Comparison of ENCODE assay signal across 16 cellular contexts in genomic region chr7:2249744-2250323, GRCh38. TPM values are rescaled to one million over a fixed set of nuclear protein-coding genes. Genes with fewer than 3 reads are reported as not detected.
DNase-seq lines count a peak whose midpoint lies in the region; ATAC-seq, FAIRE-seq and TF ChIP-seq lines count a peak whose summit lies in the region.
"Had no signal": no experiment of that assay in that cellular context is flagged by ENCODE, and none has a peak within 500 bp of the region (broad histone marks: within the 10 kb centered on the region; RNA-seq: fewer than 3 reads in every experiment).

No MANE protein-coding gene starts in this region.

- peak overlapping the region; percentile 87 for H2BK120ac ChIP-seq in IMR-90 (ENCODE audit: low read depth, low read length)
- H2BK120ac ChIP-seq in H1 (replicated peaks; ENCODE audit: low read depth, low read length): no peak overlapping the region

- H3F3A ChIP-seq in smooth muscle cell (ENCODE audit: low read depth): no peaks in the 10 kb centered on the region

- H4K20me1 ChIP-seq in IMR-90 (ENCODE audit: insufficient read depth, low read length): no peaks in the 10 kb centered on the region; the same call in 1 of the 2 replicates
- H4K20me1 ChIP-seq in H1 (replicated peaks in 1 of 2; ENCODE audit: control insufficient read depth in 1 of 2, insufficient read depth in 2 of 2, low read length in 2 of 2): peaks cover 0 to 4% of the 10 kb centered on the region in 2 experiments
- no peaks in the 10 kb centered on the region for H4K20me1 ChIP-seq in smooth muscle cell (ENCODE audit: low read depth)

- H3K4me1 Mint-ChIP-seq in activated CD4-positive, alpha-beta T cell treated with anti-CD3 and anti-CD28 coated beads, Interleukin-2, amount 10 ng/mL, durations not matched to agents 24 days and 14 days: peaks cover 20% of the 10 kb centered on the region
- H3K4me1 Mint-ChIP-seq in naive thymus-derived CD4-positive, alpha-beta T cell: peaks cover 7 to 29% (median 21%) of the 10 kb centered on the region in 7 donors

- H3K9ac ChIP-seq in IMR-90 (ENCODE audit: low read depth, low read length) (peak overlapping the region; percentile 37), H1 (replicated peaks in 1 of 4; ENCODE audit: extremely low read depth in 1 of 4, low read depth in 3 of 4, low read length in 3 of 4) (no peak overlapping the region), smooth muscle cell (ENCODE audit: low read depth) (peak overlapping the region; percentile 17)

- H2BK15ac ChIP-seq in IMR-90 (ENCODE audit: low read depth, low read length) (peak overlapping the region; percentile 82; the same call in 2 of the 3 replicates), H1 (ENCODE audit: low read length) (no peak overlapping the region)

- no peaks in the 10 kb centered on the region for H3K23me2 ChIP-seq in H1 (ENCODE audit: low read depth, low read length)

- no peak overlapping the region for H3K27ac Mint-ChIP-seq in activated CD4-positive, alpha-beta T cell treated with anti-CD3 and anti-CD28 coated beads, Interleukin-2, amount 10 ng/mL, durations not matched to agents 24 days and 14 days
- peak overlapping the region in 1 of 9 donors; percentile 67 for H3K27ac Mint-ChIP-seq in naive thymus-derived CD4-positive, alpha-beta T cell
- H3K27ac Mint-ChIP-seq: activated naive CD4-positive, alpha-beta T cell treated with anti-CD3 and anti-CD28 coated beads for 36 hours had no signal

- peak overlapping the region; percentile 63 for H2AK9ac ChIP-seq in IMR-90 (replicated peaks; ENCODE audit: low read depth, low read length, poor library complexity)

- intact Hi-C loops in activated CD4-positive, alpha-beta T cell treated with anti-CD3 and anti-CD28 coated beads, Interleukin-2, amount 10 ng/mL, durations not matched to agents 24 days and 14 days (cut with micrococcal nuclease): no loop called here
- intact Hi-C loops in IMR-90 (cut with micrococcal nuclease) (loop anchor here (5.0 kb wide), 2 partner anchors 62 to 217 kb away; partner anchors contain the start of gene SNX8), lower leg skin (cut with DNase I; ENCODE audit: low total_unique reads) (no loop called here)
- intact Hi-C loops in naive thymus-derived CD4-positive, alpha-beta T cell (cut with micrococcal nuclease): loop anchor here in 1 of 2 donors (10.0 kb wide), 1 partner anchor 305 kb away; no protein-coding TSS in a partner anchor

- H3K27ac ChIP-seq in IMR-90 (ENCODE audit: insufficient read depth, low read length): peak overlapping the region; percentile 76
- H3K27ac ChIP-seq in H1 (ENCODE audit: low read depth, low read length): no peak overlapping the region
- peak overlapping the region; percentile 76 for H3K27ac ChIP-seq in smooth muscle cell (ENCODE audit: low read depth)
- H3K27ac ChIP-seq in naive thymus-derived CD4-positive, alpha-beta T cell (ENCODE audit: low read depth, low read length): no peak overlapping the region
- H3K27ac ChIP-seq: psoas muscle had no signal

- peaks cover 19% of the 10 kb centered on the region for H3K36me3 Mint-ChIP-seq in activated CD4-positive, alpha-beta T cell treated with anti-CD3 and anti-CD28 coated beads, Interleukin-2, amount 10 ng/mL, durations not matched to agents 24 days and 14 days (ENCODE audit: low read depth)
- H3K36me3 Mint-ChIP-seq in naive thymus-derived CD4-positive, alpha-beta T cell: peaks cover 0 to 10% (median 0%) of the 10 kb centered on the region in 5 donors

- H3K14ac ChIP-seq in IMR-90 (replicated peaks; ENCODE audit: low read depth, low read length): peak overlapping the region; percentile 94
- H3K14ac ChIP-seq in H1 (ENCODE audit: insufficient read length): no peak overlapping the region

- H3K9me3 ChIP-seq in IMR-90 (ENCODE audit: control insufficient read depth, insufficient read depth, low read length): no peaks in the 10 kb centered on the region
- no peaks in the 10 kb centered on the region for H3K9me3 ChIP-seq in H1 (ENCODE audit: insufficient read depth in 2 of 2, low read depth in 1 of 2, low read length in 1 of 2)
- H3K9me3 ChIP-seq in smooth muscle cell (replicated peaks; ENCODE audit: low read depth): no peaks in the 10 kb centered on the region
- no peaks in the 10 kb centered on the region for H3K9me3 ChIP-seq in naive thymus-derived CD4-positive, alpha-beta T cell (ENCODE audit: control insufficient read depth in 2 of 3, low read length in 3 of 3)
- H3K9me3 ChIP-seq: psoas muscle had no signal

- DNase-seq in activated CD4-positive, alpha-beta T cell treated with anti-CD3 and anti-CD28 coated beads, Interleukin-2, amount 10 ng/mL, durations not matched to agents 24 days and 14 days: no peak
- no peak for DNase-seq in activated CD4-positive, alpha-beta T cell treated with anti-CD3 and anti-CD28 coated beads, Interleukin-2, amount 50 U/mL, for 48 hours
- DNase-seq in IMR-90 (no peak), H1 (ENCODE audit: low read depth in 1 of 2, low spot score in 2 of 2) (no peak), smooth muscle cell (lab: John Stamatoyannopoulos, UW; ENCODE audit: unreplicated experiment) (no peak), lower leg skin (ENCODE audit: low spot score in 2 of 2) (no peak), AG08395 (ENCODE audit: low spot score) (no peak)
- DNase-seq in naive thymus-derived CD4-positive, alpha-beta T cell: no peak
- DNase-seq: 8988T; CD4-positive, alpha-beta memory T cell; DND-41; effector CD4-positive, alpha-beta T cell; NCI-H774 had no signal

- CTCF ChIA-PET in IMR-90 (lab: Yijun Ruan, JAX) (no interaction called here), H1 (lab: Charles Lee; ENCODE audit: partially characterized antibody) (interaction anchor here (0.8 to 3.8 kb wide), 9 partner anchors 7 to 107 kb away, joined by 3 to 38 read pairs (median 8); partner anchors contain the start of gene MAD1L1)
- CTCF ChIA-PET in naive thymus-derived CD4-positive, alpha-beta T cell (lab: Charles Lee): no interaction called here

- WGBS in IMR-90 (ENCODE audit: extremely low coverage in 2 of 2, insufficient read length in 1 of 2), 2 experiments: 40% methylated on average over 1 of the region's 27 CpGs; no CpG with 5 or more reads in 1 of the 2 experiments
- 88% methylated on average over 26 of the region's 27 CpGs; no CpG with 5 or more reads in 1 of the 2 experiments for WGBS in H1 (ENCODE audit: extremely low coverage in 1 of 2, insufficient coverage in 1 of 2, insufficient read length in 1 of 2, insufficient replicate concordance in 2 of 2, low coverage in 1 of 2, low lambda C conversion rate in 2 of 2, missing lambda C conversion rate in 1 of 2), 2 experiments
- 93% methylated on average over 27 of the region's 27 CpGs for WGBS in smooth muscle cell (ENCODE audit: low lambda C conversion rate)
- 82% methylated on average over 24 to 27 of the region's 27 CpGs for WGBS in lower leg skin, 2 donors

- H3K9me1 ChIP-seq in IMR-90 (ENCODE audit: insufficient read depth, low read length): peaks cover 20% of the 10 kb centered on the region

- peaks cover 16% of the 10 kb centered on the region for H3K4me1 ChIP-seq in IMR-90 (ENCODE audit: control insufficient read depth, insufficient read depth, low read length)
- H3K4me1 ChIP-seq in H1 (replicated peaks in 1 of 4; ENCODE audit: control insufficient read depth in 3 of 4, insufficient read depth in 4 of 4, low read length in 3 of 4): peaks cover 0 to 8% (median 2%) of the 10 kb centered on the region in 4 experiments; a peak in 4 of 7 replicates
- no peaks in the 10 kb centered on the region for H3K4me1 ChIP-seq in smooth muscle cell (ENCODE audit: low read depth)
- H3K4me1 ChIP-seq in naive thymus-derived CD4-positive, alpha-beta T cell (ENCODE audit: control insufficient read depth in 2 of 2, insufficient read depth in 2 of 2, low read length in 2 of 2): peaks cover 2 to 15% of the 10 kb centered on the region in 2 donors
- H3K4me1 ChIP-seq: psoas muscle had no signal

- POLR2A ChIA-PET in IMR-90 (lab: Charles Lee; ENCODE audit: unreplicated experiment): interaction anchor here (1.0 kb wide), 1 partner anchor 16 kb away, joined by 4 read pairs; no protein-coding TSS in a partner anchor
- POLR2A ChIA-PET in H1 (lab: Charles Lee; ENCODE audit: partially characterized antibody): interaction anchor here (0.7 to 2.9 kb wide), 8 partner anchors 12 to 322 kb away, joined by 3 to 18 read pairs (median 4); partner anchors contain the start of genes EIF3B and MAD1L1
- POLR2A ChIA-PET in naive thymus-derived CD4-positive, alpha-beta T cell (lab: Charles Lee): no interaction called here

- no peak for TF ChIP-seq EP300 in H1 (IDR thresholded peaks at IDR 0.05; ENCODE audit: borderline replicate concordance in 1 of 2, low read depth in 2 of 2, low read length in 2 of 2)

- H3K56ac ChIP-seq in IMR-90 (ENCODE audit: extremely low read depth, insufficient read depth, low read length): peak overlapping the region; percentile 84; the same call in 1 of the 2 replicates
- H3K56ac ChIP-seq in H1 (replicated peaks; ENCODE audit: insufficient read length, low read depth, low read length): no peak overlapping the region

- peak overlapping the region; percentile 47 for H3K23ac ChIP-seq in IMR-90 (ENCODE audit: low read depth, low read length)
- H3K23ac ChIP-seq in H1 (ENCODE audit: insufficient read length): no peak overlapping the region

- H4K5ac ChIP-seq in IMR-90 (ENCODE audit: low read depth, low read length) (peak overlapping the region; percentile 57), H1 (ENCODE audit: insufficient read length, low read depth, low read length) (no peak overlapping the region)

- H3K36me3 ChIP-seq in IMR-90 (ENCODE audit: control insufficient read depth, insufficient read depth, low read length): peaks cover 9% of the 10 kb centered on the region
- peaks cover 0 to 3% (median 0%) of the 10 kb centered on the region in 4 experiments; a peak in 4 of 8 replicates for H3K36me3 ChIP-seq in H1 (ENCODE audit: control insufficient read depth in 2 of 4, insufficient read depth in 4 of 4, low read length in 3 of 4)
- H3K36me3 ChIP-seq in smooth muscle cell (ENCODE audit: low read depth): no peaks in the 10 kb centered on the region
- H3K36me3 ChIP-seq in naive thymus-derived CD4-positive, alpha-beta T cell (ENCODE audit: control insufficient read depth in 2 of 3, insufficient read depth in 3 of 3, low read length in 3 of 3): peaks cover 0 to 10% (median 0%) of the 10 kb centered on the region in 3 experiments

- H3K4me3 Mint-ChIP-seq in activated CD4-positive, alpha-beta T cell treated with anti-CD3 and anti-CD28 coated beads, Interleukin-2, amount 10 ng/mL, durations not matched to agents 24 days and 14 days: peak overlapping the region; percentile 75
- peak overlapping the region in 1 of 10 donors; percentile 38 for H3K4me3 Mint-ChIP-seq in naive thymus-derived CD4-positive, alpha-beta T cell
- H3K4me3 Mint-ChIP-seq: activated naive CD4-positive, alpha-beta T cell treated with anti-CD3 and anti-CD28 coated beads for 36 hours had no signal

- H3K79me1 ChIP-seq in IMR-90 (ENCODE audit: low read depth in 1 of 2, low read length in 2 of 2): peaks cover 0 to 41% of the 10 kb centered on the region in 2 experiments; a peak in 2 of 4 replicates
- H3K79me1 ChIP-seq in H1 (ENCODE audit: low read depth, low read length): no peaks in the 10 kb centered on the region

- H2AK5ac ChIP-seq in IMR-90 (ENCODE audit: low read depth, low read length) (peak overlapping the region; percentile 100), H1 (ENCODE audit: low read depth, low read length) (no peak overlapping the region)

- H3K27me3 ChIP-seq in IMR-90 (ENCODE audit: control insufficient read depth, insufficient read depth, low read length) (no peaks in the 10 kb centered on the region), H1 (replicated peaks in 1 of 4; ENCODE audit: control insufficient read depth in 3 of 4, extremely low read depth in 1 of 4, insufficient read depth in 3 of 4, low read length in 3 of 4) (no peaks in the 10 kb centered on the region), smooth muscle cell (ENCODE audit: low read depth) (no peaks in the 10 kb centered on the region)
- no peaks in the 10 kb centered on the region for H3K27me3 ChIP-seq in naive thymus-derived CD4-positive, alpha-beta T cell (ENCODE audit: control insufficient read depth in 2 of 2, insufficient read depth in 2 of 2, low read length in 2 of 2)

- no peak overlapping the region for H2BK12ac ChIP-seq in H1 (ENCODE audit: low read depth, low read length)

- H3K4me2 ChIP-seq in IMR-90 (ENCODE audit: low read depth, low read length) (no peak overlapping the region), H1 (ENCODE audit: insufficient read depth in 1 of 2, low read depth in 2 of 2, low read length in 2 of 2) (no peak overlapping the region), smooth muscle cell (no peak overlapping the region)

- peak overlapping the region; percentile 77 for H2BK5ac ChIP-seq in IMR-90 (ENCODE audit: low read depth, low read length, poor library complexity, severe bottlenecking)
- H2BK5ac ChIP-seq in H1 (ENCODE audit: low read depth, low read length): peak overlapping the region; percentile 66; the same call in 1 of the 2 replicates

- no peak for FAIRE-seq in H1 (lab: Jason Lieb, UNC)
- FAIRE-seq: bronchial epithelial cell had no signal

- peak overlapping the region; percentile 92 for H2AFZ ChIP-seq in IMR-90 (replicated peaks; ENCODE audit: low read length, poor library complexity)
- no peak overlapping the region for H2AFZ ChIP-seq in H1 (ENCODE audit: low read length)
- no peak overlapping the region for H2AFZ ChIP-seq in smooth muscle cell (ENCODE audit: low read depth)

- H4K91ac ChIP-seq in IMR-90 (ENCODE audit: insufficient read depth, low read depth, low read length): peak overlapping the region; percentile 94
- H4K91ac ChIP-seq in H1 (replicated peaks; ENCODE audit: insufficient read length, low read length): no peak overlapping the region

- no peak for TF ChIP-seq CTCF in IMR-90 (conservative IDR thresholded peaks at IDR 0.05; ENCODE audit: low read depth, low read length)
- TF ChIP-seq CTCF in H1 (IDR thresholded peaks at IDR 0.05; ENCODE audit: control extremely low read depth in 1 of 3, insufficient read depth in 1 of 3, low read depth in 1 of 3, low read length in 3 of 3): no peak
- no peak for TF ChIP-seq CTCF in smooth muscle cell (IDR thresholded peaks at IDR 0.05; ENCODE audit: borderline replicate concordance, insufficient read depth, poor library complexity, severe bottlenecking)
- TF ChIP-seq CTCF in lower leg skin (IDR thresholded peaks at IDR 0.05): no peak

- H3K79me2 ChIP-seq in H1 (ENCODE audit: control insufficient read depth in 1 of 2, insufficient read depth in 2 of 2, low read length in 2 of 2): no peaks in the 10 kb centered on the region
- no peaks in the 10 kb centered on the region for H3K79me2 ChIP-seq in smooth muscle cell (ENCODE audit: low read depth)

- ATAC-seq in IMR-90 (ENCODE audit: low read depth): no peak
- ATAC-seq in naive thymus-derived CD4-positive, alpha-beta T cell: no peak

- H2BK20ac ChIP-seq in IMR-90 (ENCODE audit: low read depth, low read length): peak overlapping the region; percentile 90
- H2BK20ac ChIP-seq in H1 (ENCODE audit: low read length): no peak overlapping the region

- TF ChIP-seq RAD21 in IMR-90 (IDR thresholded peaks at IDR 0.05; ENCODE audit: low read length) (no peak), H1 (IDR thresholded peaks at IDR 0.05 in 1 of 2, conservative IDR thresholded peaks at IDR 0.05 in 1 of 2; ENCODE audit: low read depth in 2 of 2, low read length in 2 of 2) (no peak)

- dilution Hi-C loops in IMR-90 (cut with HindIII; ENCODE audit: low sequenced_read_pairs, unreplicated experiment): no loop called here

- no peaks in the 10 kb centered on the region for H3K27me3 Mint-ChIP-seq in activated CD4-positive, alpha-beta T cell treated with anti-CD3 and anti-CD28 coated beads, Interleukin-2, amount 10 ng/mL, durations not matched to agents 24 days and 14 days
- H3K27me3 Mint-ChIP-seq in naive thymus-derived CD4-positive, alpha-beta T cell: no peaks in the 10 kb centered on the region
- H3K27me3 Mint-ChIP-seq: CD4-positive, alpha-beta memory T cell had no signal

- peak overlapping the region; percentile 2 for H3K18ac ChIP-seq in IMR-90 (ENCODE audit: low read depth, low read length)
- H3K18ac ChIP-seq in H1 (ENCODE audit: extremely low read depth, low read length): no peak overlapping the region

- H3K4ac ChIP-seq in IMR-90 (ENCODE audit: low read depth, low read length) (peak overlapping the region; percentile 93), H1 (replicated peaks; ENCODE audit: insufficient read length, low read depth, low read length) (no peak overlapping the region)

- in situ Hi-C loops in IMR-90 (cut with MboI; ENCODE audit: low sequenced_read_pairs): no loop called here

- no peak for TF ChIP-seq POLR2A in IMR-90 (IDR thresholded peaks at IDR 0.05; ENCODE audit: low read depth, low read length)
- no peak for TF ChIP-seq POLR2A in H1 (IDR thresholded peaks at IDR 0.05; ENCODE audit: control extremely low read depth in 1 of 2, low read depth in 2 of 2, low read length in 2 of 2)
- TF ChIP-seq POLR2A in lower leg skin (IDR thresholded peaks at IDR 0.05): no peak

- no TSS peak for BruUV-seq in IMR-90 (replicated peaks; lab: Mats Ljungman, UMichigan)

- H3K4me3 ChIP-seq in IMR-90 (ENCODE audit: insufficient read depth, low read depth, low read length) (no peak overlapping the region), H1 (ENCODE audit: extremely low read depth in 1 of 4, insufficient read depth in 2 of 4, low read depth in 3 of 4, low read length in 4 of 4) (no peak overlapping the region), smooth muscle cell (no peak overlapping the region), lower leg skin (ENCODE audit: low read depth, poor library complexity, severe bottlenecking) (no peak overlapping the region)
- H3K4me3 ChIP-seq in naive thymus-derived CD4-positive, alpha-beta T cell (ENCODE audit: low read length): no peak overlapping the region
- H3K4me3 ChIP-seq: psoas muscle had no signal

- H3K9me3 Mint-ChIP-seq in activated CD4-positive, alpha-beta T cell treated with anti-CD3 and anti-CD28 coated beads, Interleukin-2, amount 10 ng/mL, durations not matched to agents 24 days and 14 days: no peaks in the 10 kb centered on the region
- peaks cover 0 to 2% (median 0%) of the 10 kb centered on the region in 11 donors for H3K9me3 Mint-ChIP-seq in naive thymus-derived CD4-positive, alpha-beta T cell
- H3K9me3 Mint-ChIP-seq: activated naive CD4-positive, alpha-beta T cell treated with anti-CD3 and anti-CD28 coated beads for 36 hours; CD4-positive, alpha-beta memory T cell had no signal

- H4K8ac ChIP-seq in IMR-90 (ENCODE audit: low read depth in 2 of 2, low read length in 2 of 2): peak overlapping the region; percentile 69 to 95
- H4K8ac ChIP-seq in H1 (ENCODE audit: extremely low read depth, insufficient read depth, low read length): no peak overlapping the region

RNA-seq across cellular contexts. Expression of gene NUDT1, which starts 7.8 kb away (rescaled TPM):
- total RNA-seq in activated CD4-positive, alpha-beta T cell treated with anti-CD3 and anti-CD28 coated beads, Interleukin-2, amount 10 ng/mL, durations not matched to agents 24 days and 14 days: 69.9 and 81.6 TPM in 2 replicates
- total RNA-seq in IMR-90 (2012; rRNA removed): 36.1 and 49.1 TPM in 2 replicates
- polyA plus RNA-seq in IMR-90 (2012; rRNA removed): 33.4 and 37.2 TPM in 2 replicates
- 52.3 and 59.0 TPM in 2 replicates for polyA plus RNA-seq in IMR-90 (2012; cell fraction: cytosol; rRNA removed)
- 19.0 and 25.0 TPM in 2 replicates for polyA plus RNA-seq in IMR-90 (2012; cell fraction: nucleus; rRNA removed; ENCODE audit: low replicate concordance)
- 76.1 and 85.2 TPM in 2 replicates for total RNA-seq in H1 (2021; fragmentation: NEBNext Ultra II Directional; extraction: Animal tissue kit (Norgen Biotek cat#: 25700))
- 89.5 and 101 TPM in 2 replicates for polyA plus RNA-seq in H1 (2011; rRNA removed)
- 97.8 TPM for polyA plus RNA-seq in H1 (2011; cell fraction: cytosol; rRNA removed)
- polyA plus RNA-seq in H1 (2011; cell fraction: nucleus; rRNA removed): 69.8 TPM
- polyA plus RNA-seq in H1 (2012, experiment 1 of 2): 103 to 158 TPM (median 150 TPM) in 4 replicates
- polyA plus RNA-seq in H1 (2012, experiment 2 of 2): 122 TPM
- 52.9 TPM for polyA plus RNA-seq in H1 (2013, experiment 1 of 2)
- polyA plus RNA-seq in H1 (2013, experiment 2 of 2): 59.3 TPM
- polyA minus RNA-seq in H1 (2011; rRNA and poly(A)+ RNA removed): 29.5 and 36.6 TPM in 2 replicates
- 29.8 TPM for polyA minus RNA-seq in H1 (2011; cell fraction: cytosol; rRNA and poly(A)+ RNA removed)
- 20.8 TPM for polyA minus RNA-seq in H1 (2011; cell fraction: nucleus; rRNA and poly(A)+ RNA removed)
- 17.8 and 20.7 TPM in 2 replicates for total RNA-seq in smooth muscle cell
- polyA plus RNA-seq in smooth muscle cell: 46.0 and 51.2 TPM in 2 replicates
- 10 to 100 TPM; 33.2 to 43.1 (median 35.8) TPM for total RNA-seq in lower leg skin
- total RNA-seq in naive thymus-derived CD4-positive, alpha-beta T cell: 10 to 100 TPM; 14.0 to 77.7 (median 22.6) TPM
- 10 to 100 TPM; 60.1 to 61.1 TPM for polyA plus RNA-seq in naive thymus-derived CD4-positive, alpha-beta T cell

RNA-seq across cellular contexts. Expression of gene MRM2, which starts 7.8 kb away (rescaled TPM):
- total RNA-seq in activated CD4-positive, alpha-beta T cell treated with anti-CD3 and anti-CD28 coated beads, Interleukin-2, amount 10 ng/mL, durations not matched to agents 24 days and 14 days: 47.2 and 47.9 TPM in 2 replicates
- total RNA-seq in IMR-90 (2012; rRNA removed) (23.1 and 23.8 TPM in 2 replicates), smooth muscle cell (13.0 and 17.1 TPM in 2 replicates), lower leg skin (10 to 100 TPM; 17.6 to 26.1 (median 23.9) TPM)
- polyA plus RNA-seq in IMR-90 (2012; rRNA removed) (16.9 and 19.1 TPM in 2 replicates), H1 (2011; rRNA removed) (17.2 and 19.0 TPM in 2 replicates), smooth muscle cell (30.8 and 34.8 TPM in 2 replicates)
- 11.2 and 11.8 TPM in 2 replicates for polyA plus RNA-seq in IMR-90 (2012; cell fraction: cytosol; rRNA removed)
- 6.1 and 6.2 TPM in 2 replicates for polyA plus RNA-seq in IMR-90 (2012; cell fraction: nucleus; rRNA removed; ENCODE audit: low replicate concordance)
- 38.6 and 38.7 TPM in 2 replicates for total RNA-seq in H1 (2021; fragmentation: NEBNext Ultra II Directional; extraction: Animal tissue kit (Norgen Biotek cat#: 25700))
- polyA plus RNA-seq in H1 (2011; cell fraction: cytosol; rRNA removed): 26.2 TPM
- 20.0 TPM for polyA plus RNA-seq in H1 (2011; cell fraction: nucleus; rRNA removed)
- polyA plus RNA-seq in H1 (2012, experiment 1 of 2): 36.9 to 43.2 TPM (median 37.8 TPM) in 4 replicates
- polyA plus RNA-seq in H1 (2012, experiment 2 of 2): 19.2 TPM
- polyA plus RNA-seq in H1 (2013, experiment 1 of 2): 28.5 TPM
- 29.2 TPM for polyA plus RNA-seq in H1 (2013, experiment 2 of 2)
- polyA minus RNA-seq in H1 (2011; rRNA and poly(A)+ RNA removed): 26.9 and 29.8 TPM in 2 replicates
- polyA minus RNA-seq in H1 (2011; cell fraction: cytosol; rRNA and poly(A)+ RNA removed): 13.9 TPM
- polyA minus RNA-seq in H1 (2011; cell fraction: nucleus; rRNA and poly(A)+ RNA removed): 13.0 TPM
- 10 to 100 TPM in 3 of 5 experiments, 1 to 10 TPM in 2; 7.1 to 30.7 (median 20.0) TPM for total RNA-seq in naive thymus-derived CD4-positive, alpha-beta T cell
- polyA plus RNA-seq in naive thymus-derived CD4-positive, alpha-beta T cell: 10 to 100 TPM; 37.8 to 58.3 TPM

RNA-seq across cellular contexts. Expression of gene MAD1L1, which starts 17.1 kb away (rescaled TPM):
- 48.3 and 54.0 TPM in 2 replicates for total RNA-seq in activated CD4-positive, alpha-beta T cell treated with anti-CD3 and anti-CD28 coated beads, Interleukin-2, amount 10 ng/mL, durations not matched to agents 24 days and 14 days
- total RNA-seq in IMR-90 (2012; rRNA removed): 40.9 and 41.7 TPM in 2 replicates
- polyA plus RNA-seq in IMR-90 (2012; rRNA removed): 29.0 and 31.5 TPM in 2 replicates
- polyA plus RNA-seq in IMR-90 (2012; cell fraction: cytosol; rRNA removed): 27.7 and 28.1 TPM in 2 replicates
- polyA plus RNA-seq in IMR-90 (2012; cell fraction: nucleus; rRNA removed; ENCODE audit: low replicate concordance): 13.2 and 34.4 TPM in 2 replicates
- 38.8 and 40.4 TPM in 2 replicates for total RNA-seq in H1 (2021; fragmentation: NEBNext Ultra II Directional; extraction: Animal tissue kit (Norgen Biotek cat#: 25700))
- 44.6 and 61.5 TPM in 2 replicates for polyA plus RNA-seq in H1 (2011; rRNA removed)
- polyA plus RNA-seq in H1 (2011; cell fraction: cytosol; rRNA removed): 39.0 TPM
- polyA plus RNA-seq in H1 (2011; cell fraction: nucleus; rRNA removed): 51.0 TPM
- 21.3 to 37.3 TPM (median 33.3 TPM) in 4 replicates for polyA plus RNA-seq in H1 (2012, experiment 1 of 2)
- polyA plus RNA-seq in H1 (2012, experiment 2 of 2): 26.7 TPM
- polyA plus RNA-seq in H1 (2013, experiment 1 of 2): 17.3 TPM
- 16.6 TPM for polyA plus RNA-seq in H1 (2013, experiment 2 of 2)
- 21.0 and 24.8 TPM in 2 replicates for polyA minus RNA-seq in H1 (2011; rRNA and poly(A)+ RNA removed)
- polyA minus RNA-seq in H1 (2011; cell fraction: cytosol; rRNA and poly(A)+ RNA removed): 34.5 TPM
- polyA minus RNA-seq in H1 (2011; cell fraction: nucleus; rRNA and poly(A)+ RNA removed): 27.3 TPM
- 25.0 and 60.7 TPM in 2 replicates for total RNA-seq in smooth muscle cell
- polyA plus RNA-seq in smooth muscle cell: 33.4 and 38.4 TPM in 2 replicates
- 10 to 100 TPM; 37.7 to 77.8 (median 59.4) TPM for total RNA-seq in lower leg skin
- 100 to 1,000 TPM; 112 to 141 (median 125) TPM for total RNA-seq in naive thymus-derived CD4-positive, alpha-beta T cell
- 100 to 1,000 TPM; 269 to 314 TPM for polyA plus RNA-seq in naive thymus-derived CD4-positive, alpha-beta T cell

Comparison
In these comparisons a context has a peak if more than half of its experiments do, and no peak if none do; other contexts are left out.
1. H3K27ac ChIP-seq: peak in IMR-90 (single experiment) and smooth muscle cell (single experiment); none in H1 (single experiment) and naive thymus-derived CD4-positive, alpha-beta T cell (single experiment).
2. H3K9ac ChIP-seq: peak in IMR-90 (single experiment) and smooth muscle cell (single experiment); none in H1 (0 of 4).